Comparison of ENCODE assay signal across 8 cellular contexts in genomic region chr4:83334425-83335241, GRCh38. TPM values are rescaled to one million over a fixed set of nuclear protein-coding genes. Genes with fewer than 3 reads are reported as not detected.
DNase-seq lines count a peak whose midpoint lies in the region; ATAC-seq and TF ChIP-seq lines count a peak whose summit lies in the region.

TSS of gene HPSE (minus strand) at chr4:83334848. CDS start at chr4:83334782, 66 bp downstream.

- H3K27me3 ChIP-seq in ACC112 (ENCODE audit: insufficient read depth, low read length) (no peaks in the 10 kb centered on the region), duodenal mucosa (ENCODE audit: control insufficient read depth in 1 of 2, insufficient read depth in 2 of 2, low read length in 2 of 2) (no peaks in the 10 kb centered on the region)

- POLR2A ChIA-PET in activated CD4-positive, alpha-beta T cell treated with anti-CD3 and anti-CD28 coated beads, Interleukin-2, amount 10 ng/mL, durations not matched to agents 7 days and 5 days (lab: Charles Lee) = interaction anchor here (0.6 kb wide), 1 partner anchor 244 kb away, joined by 3 read pairs; no protein-coding TSS in a partner anchor

- H3K9ac ChIP-seq in duodenal mucosa (ENCODE audit: low read depth in 1 of 2, low read length in 2 of 2) = peak within 1 kb of the TSS; percentile 46 to 76

- H2AFZ ChIP-seq in ACC112 (ENCODE audit: low read length, unreplicated experiment) = peak within 1 kb of the TSS; percentile 92

- TF ChIP-seq POLR2A in GM18951 (IDR thresholded peaks at IDR 0.05; ENCODE audit: extremely low read depth, insufficient read depth, insufficient read length) = peak; percentile 53

- H3K4me1 Mint-ChIP-seq in activated CD4-positive, alpha-beta T cell treated with anti-CD3 and anti-CD28 coated beads, Interleukin-2, amount 10 ng/mL, durations not matched to agents 7 days and 5 days = peaks cover 39% of the 10 kb centered on the region

- no peaks in the 10 kb centered on the region for H3K9me3 ChIP-seq in duodenal mucosa (ENCODE audit: control insufficient read depth in 1 of 2, low read length in 2 of 2)

- H3K36me3 ChIP-seq in ACC112 (ENCODE audit: insufficient read depth, low read length) (no peaks in the 10 kb centered on the region), duodenal mucosa (ENCODE audit: control insufficient read depth in 1 of 2, insufficient read depth in 2 of 2, low read length in 2 of 2) (no peaks in the 10 kb centered on the region)

- H3K4me1 ChIP-seq in ACC112 (ENCODE audit: control insufficient read depth, insufficient read depth, low read length, unreplicated experiment) (peaks cover 5% of the 10 kb centered on the region), duodenal mucosa (ENCODE audit: control insufficient read depth in 1 of 2, insufficient read depth in 2 of 2, low read length in 2 of 2) (peaks cover 5 to 16% of the 10 kb centered on the region in 2 donors)

- peak within 1 kb of the TSS; percentile 80 for H3K4me3 ChIP-seq in ACC112 (ENCODE audit: low read depth, low read length)
- peak within 1 kb of the TSS; percentile 67 to 82 for H3K4me3 ChIP-seq in duodenal mucosa (ENCODE audit: low read depth in 1 of 2, low read length in 2 of 2)

- CTCF ChIA-PET in activated CD4-positive, alpha-beta T cell treated with anti-CD3 and anti-CD28 coated beads, Interleukin-2, amount 10 ng/mL, durations not matched to agents 7 days and 5 days (lab: Charles Lee) = interaction anchor here (1.0 kb wide), 1 partner anchor 13 kb away, joined by 3 read pairs; no protein-coding TSS in a partner anchor

- no peaks in the 10 kb centered on the region for H3K79me2 ChIP-seq in ACC112 (ENCODE audit: control insufficient read depth, insufficient read depth, low read length, unreplicated experiment)

- H3K27me3 Mint-ChIP-seq in activated CD4-positive, alpha-beta T cell treated with anti-CD3 and anti-CD28 coated beads, Interleukin-2, amount 10 ng/mL, durations not matched to agents 7 days and 5 days = peaks cover 19% of the 10 kb centered on the region

- no peak within 1 kb of the TSS for H3K27ac ChIP-seq in ACC112 (ENCODE audit: low read depth, low read length)
- H3K27ac ChIP-seq in duodenal mucosa (ENCODE audit: low read depth, low read length) = no peak within 1 kb of the TSS

- DNase-seq in NCI-H345 (lab: John Stamatoyannopoulos, UW) (peak; percentile 89), lung microvascular endothelial cell (ENCODE audit: low read depth in 2 of 2) (peak; percentile 48)
- DNase-seq in activated CD4-positive, alpha-beta T cell treated with anti-CD3 and anti-CD28 coated beads, Interleukin-2, amount 10 ng/mL, durations not matched to agents 7 days and 5 days = peak; percentile 77
- DNase-seq in stimulated activated CD4-positive, alpha-beta T cell treated with anti-CD3 and anti-CD28 coated beads, TNF-alpha, amount 100 ng/mL, for 48 hours (ENCODE audit: low read depth in 3 of 3) = peak in 2 of 3 donors; percentile 20 to 51

- peaks cover 23% of the 10 kb centered on the region for H3K36me3 Mint-ChIP-seq in activated CD4-positive, alpha-beta T cell treated with anti-CD3 and anti-CD28 coated beads, Interleukin-2, amount 10 ng/mL, durations not matched to agents 7 days and 5 days (ENCODE audit: low read depth)

- ATAC-seq in HG03196 (IDR thresholded peaks at IDR 0.05; ENCODE audit: unreplicated experiment) = peak; percentile 69

- in situ Hi-C loops in GM18951 (cut with MboI; ENCODE audit: low sequenced_read_pairs, unreplicated experiment) = no loop called here

- H3K9me3 Mint-ChIP-seq in activated CD4-positive, alpha-beta T cell treated with anti-CD3 and anti-CD28 coated beads, Interleukin-2, amount 10 ng/mL, durations not matched to agents 7 days and 5 days = peaks cover 8% of the 10 kb centered on the region

- H3K4me3 Mint-ChIP-seq in activated CD4-positive, alpha-beta T cell treated with anti-CD3 and anti-CD28 coated beads, Interleukin-2, amount 10 ng/mL, durations not matched to agents 7 days and 5 days = peak within 1 kb of the TSS; percentile 88

- H3K27ac Mint-ChIP-seq in activated CD4-positive, alpha-beta T cell treated with anti-CD3 and anti-CD28 coated beads, Interleukin-2, amount 10 ng/mL, durations not matched to agents 7 days and 5 days = peak within 1 kb of the TSS; percentile 85

RNA-seq across cellular contexts. Expression of gene HPSE, which starts in this region (rescaled TPM):
- total RNA-seq in activated CD4-positive, alpha-beta T cell treated with anti-CD3 and anti-CD28 coated beads, Interleukin-2, amount 10 ng/mL, durations not matched to agents 7 days and 5 days = 10 to 100 TPM; 24.6 to 26.1 TPM
- total RNA-seq in lung microvascular endothelial cell = 4.4 and 7.3 TPM in 2 replicates

Comparison
In these comparisons a context has a peak if more than half of its experiments do, and no peak if none do; other contexts are left out.
1. DNase-seq: peak in every context shown above with its lines; median percentile 89 in NCI-H345; 77 in activated CD4-positive, alpha-beta T cell treated with anti-CD3 and anti-CD28 coated beads, Interleukin-2, amount 10 ng/mL, durations not matched to agents 7 days and 5 days; 48 in lung microvascular endothelial cell; 36 in stimulated activated CD4-positive, alpha-beta T cell treated with anti-CD3 and anti-CD28 coated beads, TNF-alpha, amount 100 ng/mL, for 48 hours.